Comparison of ENCODE assay signal across 9 cellular contexts in genomic region chr20:49275634-49276033, GRCh38. TPM values are rescaled to one million over a fixed set of nuclear protein-coding genes. Genes with fewer than 3 reads are reported as not detected.
DNase-seq lines count a peak whose midpoint lies in the region; FAIRE-seq and TF ChIP-seq lines count a peak whose summit lies in the region.
"Had no signal": no experiment of that assay in that cellular context is flagged by ENCODE, and none has a peak within 500 bp of the region (broad histone marks: within the 10 kb centered on the region; RNA-seq: fewer than 3 reads in every experiment).

No MANE protein-coding gene starts in this region.

- peaks cover 24% of the 10 kb centered on the region for H4K20me1 ChIP-seq in keratinocyte (ENCODE audit: control insufficient read depth, extremely low read depth, insufficient read depth, low read length)

- DNase-seq in activated naive CD4-positive, alpha-beta T cell (lab: John Stamatoyannopoulos, UW): no peak
- DNase-seq in activated T-helper 1 cell treated with anti-CD3 and anti-CD28 coated beads, Interleukin-12 subunit alpha, Interleukin-12 subunit beta, Interleukin-2, Interleukin-4 antibody, amounts not matched to agents 30 ng/mL and 10 ng/mL and 1 ng/mL, durations not matched to agents 14 hours and 24 hours and 36 hours (ENCODE audit: low spot score): no peak
- no peak for DNase-seq in keratinocyte (ENCODE audit: low read depth, low spot score)
- no peak for DNase-seq in transverse colon
- DNase-seq in NCI-H2196 (lab: John Stamatoyannopoulos, UW; ENCODE audit: unreplicated experiment): no peak
- DNase-seq in caudate nucleus (lab: John Stamatoyannopoulos, UW): no peak
- no peak for DNase-seq in dermis blood vessel endothelial cell

- peak; percentile 65 for FAIRE-seq in keratinocyte (lab: Jason Lieb, UNC)

- H3K9me3 ChIP-seq in keratinocyte (ENCODE audit: control insufficient read depth, low read depth, low read length) (no peaks in the 10 kb centered on the region), transverse colon (peaks cover 4 to 6% of the 10 kb centered on the region in 2 donors)

- in situ Hi-C loops in transverse colon (cut with MboI; ENCODE audit: low pct_ligation_motif_present in 1 of 4, low pct_unique_long_range_greater_than_20kb in 1 of 4, low sequenced_read_pairs in 3 of 4): no loop called here

- TF ChIP-seq EP300 in transverse colon (IDR thresholded peaks at IDR 0.05; ENCODE audit: low read depth): no peak

- H3K36me3 ChIP-seq in keratinocyte (ENCODE audit: control insufficient read depth in 2 of 2, extremely low read depth in 1 of 2, insufficient read depth in 2 of 2, low read length in 2 of 2) (peaks cover 32 to 52% of the 10 kb centered on the region in 2 experiments), transverse colon (peaks cover 1 to 18% (median 10%) of the 10 kb centered on the region in 4 donors)

- H3K4me2 ChIP-seq in keratinocyte (ENCODE audit: control insufficient read depth, extremely low read depth, insufficient read depth, low read depth, low read length): peak overlapping the region; percentile 84

- H3K4me3 ChIP-seq in keratinocyte (ENCODE audit: control insufficient read depth in 2 of 3, extremely low read depth in 1 of 3, insufficient read depth in 2 of 3, low read depth in 1 of 3, low read length in 3 of 3) (peak overlapping the region in 2 of 3 experiments; percentile 78 to 83), transverse colon (peak overlapping the region in 1 of 4 donors; percentile 91)
- H3K4me3 ChIP-seq: lung had no signal

- H3K79me2 ChIP-seq in keratinocyte (ENCODE audit: control insufficient read depth, insufficient read depth, low read length): peaks cover 84% of the 10 kb centered on the region

- peaks cover 46% of the 10 kb centered on the region for H3K4me1 Mint-ChIP-seq in activated naive CD4-positive, alpha-beta T cell treated with anti-CD3 and anti-CD28 coated beads, Interleukin-2, amount 50 U/mL, for 24 hours
- H3K4me1 Mint-ChIP-seq in activated T-helper 1 cell treated with anti-CD3 and anti-CD28 coated beads, Interleukin-12 subunit alpha, Interleukin-12 subunit beta, Interleukin-2, Interleukin-4 antibody, amounts not matched to agents 30 ng/mL and 10 ng/mL and 1 ng/mL, durations not matched to agents 14 hours and 24 hours and 36 hours (ENCODE audit: low read depth): peaks cover 56% of the 10 kb centered on the region

- peaks cover under 1% of the 10 kb centered on the region for H3K9me1 ChIP-seq in keratinocyte (ENCODE audit: control insufficient read depth, extremely low read depth, insufficient read depth, low read length)

- no peaks in the 10 kb centered on the region for H3K27me3 Mint-ChIP-seq in activated naive CD4-positive, alpha-beta T cell treated with anti-CD3 and anti-CD28 coated beads, Interleukin-2, amount 50 U/mL, for 24 hours
- H3K27me3 Mint-ChIP-seq in activated T-helper 1 cell treated with anti-CD3 and anti-CD28 coated beads, Interleukin-12 subunit alpha, Interleukin-12 subunit beta, Interleukin-2, Interleukin-4 antibody, amounts not matched to agents 30 ng/mL and 10 ng/mL and 1 ng/mL, durations not matched to agents 14 hours and 24 hours and 36 hours (ENCODE audit: insufficient read depth): no peaks in the 10 kb centered on the region

- intact Hi-C loops in activated T-helper 1 cell treated with anti-CD3 and anti-CD28 coated beads, Interleukin-12 subunit alpha, Interleukin-12 subunit beta, Interleukin-2, Interleukin-4 antibody, amounts not matched to agents 30 ng/mL and 10 ng/mL and 1 ng/mL, durations not matched to agents 14 hours and 24 hours and 36 hours (cut with micrococcal nuclease): loop anchor here (2.0 to 10.0 kb wide), 5 partner anchors 108 to 1659 kb away; partner anchors contain the start of gene ADNP
- intact Hi-C loops in transverse colon (cut with DNase I; ENCODE audit: low total_unique reads): no loop called here

- peak overlapping the region; percentile 93 for H3K27ac ChIP-seq in keratinocyte (ENCODE audit: control insufficient read depth, insufficient read depth, low read length)
- H3K27ac ChIP-seq in transverse colon: peak overlapping the region; percentile 94 to 97 (median 96)
- no peak overlapping the region for H3K27ac ChIP-seq in caudate nucleus (ENCODE audit: low read depth, low read length)

- peaks cover 6% of the 10 kb centered on the region for H3K9me3 Mint-ChIP-seq in activated naive CD4-positive, alpha-beta T cell treated with anti-CD3 and anti-CD28 coated beads, Interleukin-2, amount 50 U/mL, for 24 hours
- peaks cover 8% of the 10 kb centered on the region for H3K9me3 Mint-ChIP-seq in activated T-helper 1 cell treated with anti-CD3 and anti-CD28 coated beads, Interleukin-12 subunit alpha, Interleukin-12 subunit beta, Interleukin-2, Interleukin-4 antibody, amounts not matched to agents 30 ng/mL and 10 ng/mL and 1 ng/mL, durations not matched to agents 14 hours and 24 hours and 36 hours

- peak overlapping the region; percentile 93 for H3K4me3 Mint-ChIP-seq in activated naive CD4-positive, alpha-beta T cell treated with anti-CD3 and anti-CD28 coated beads, Interleukin-2, amount 50 U/mL, for 24 hours
- H3K4me3 Mint-ChIP-seq in activated T-helper 1 cell treated with anti-CD3 and anti-CD28 coated beads, Interleukin-12 subunit alpha, Interleukin-12 subunit beta, Interleukin-2, Interleukin-4 antibody, amounts not matched to agents 30 ng/mL and 10 ng/mL and 1 ng/mL, durations not matched to agents 14 hours and 24 hours and 36 hours: peak overlapping the region; percentile 99

- TF ChIP-seq POLR2A in transverse colon (IDR thresholded peaks at IDR 0.05): no peak

- peak overlapping the region; percentile 98 for H3K27ac Mint-ChIP-seq in activated naive CD4-positive, alpha-beta T cell treated with anti-CD3 and anti-CD28 coated beads, Interleukin-2, amount 50 U/mL, for 24 hours
- H3K27ac Mint-ChIP-seq in activated T-helper 1 cell treated with anti-CD3 and anti-CD28 coated beads, Interleukin-12 subunit alpha, Interleukin-12 subunit beta, Interleukin-2, Interleukin-4 antibody, amounts not matched to agents 30 ng/mL and 10 ng/mL and 1 ng/mL, durations not matched to agents 14 hours and 24 hours and 36 hours: peak overlapping the region; percentile 83

- no peak overlapping the region for H2AFZ ChIP-seq in keratinocyte (ENCODE audit: control insufficient read depth, low read length)

- H3K36me3 Mint-ChIP-seq in activated naive CD4-positive, alpha-beta T cell treated with anti-CD3 and anti-CD28 coated beads, Interleukin-2, amount 50 U/mL, for 24 hours: peaks cover 54% of the 10 kb centered on the region
- H3K36me3 Mint-ChIP-seq in activated T-helper 1 cell treated with anti-CD3 and anti-CD28 coated beads, Interleukin-12 subunit alpha, Interleukin-12 subunit beta, Interleukin-2, Interleukin-4 antibody, amounts not matched to agents 30 ng/mL and 10 ng/mL and 1 ng/mL, durations not matched to agents 14 hours and 24 hours and 36 hours (ENCODE audit: low read depth): peaks cover 64% of the 10 kb centered on the region

- dilution Hi-C loops in keratinocyte (cut with MboI; ENCODE audit: extremely low pct_ligation_motif_present, low sequenced_read_pairs): no loop called here

- H3K27me3 ChIP-seq in keratinocyte (ENCODE audit: control insufficient read depth, extremely low read depth, insufficient read depth, low read length) (no peaks in the 10 kb centered on the region), transverse colon (no peaks in the 10 kb centered on the region)

- TF ChIP-seq CTCF in keratinocyte (optimal IDR thresholded peaks at IDR 0.05 in 1 of 3, IDR thresholded peaks at IDR 0.05 in 1 of 3, conservative IDR thresholded peaks at IDR 0.05 in 1 of 3; ENCODE audit: extremely low read depth in 1 of 3, insufficient read depth in 2 of 3, low read length in 3 of 3) (no peak), transverse colon (IDR thresholded peaks at IDR 0.05) (no peak)

- WGBS in transverse colon (ENCODE audit: low coverage in 1 of 2), 2 donors: 54 to 55% methylated on average over 2 of the region's 2 CpGs

- H3K9ac ChIP-seq in keratinocyte (ENCODE audit: control insufficient read depth, extremely low read depth, insufficient read depth, low read length): peak overlapping the region; percentile 99

- peaks cover 16% of the 10 kb centered on the region for H3K4me1 ChIP-seq in keratinocyte (ENCODE audit: control insufficient read depth, extremely low read depth, insufficient read depth, low read length)
- H3K4me1 ChIP-seq in transverse colon: peaks cover 6 to 46% (median 23%) of the 10 kb centered on the region in 4 donors

RNA-seq across cellular contexts. Expression of gene ZNFX1, which starts 2.2 kb away (rescaled TPM):
- 68.9 and 70.4 TPM in 2 replicates for total RNA-seq in activated T-helper 1 cell treated with anti-CD3 and anti-CD28 coated beads, Interleukin-12 subunit alpha, Interleukin-12 subunit beta, Interleukin-2, Interleukin-4 antibody, amounts not matched to agents 30 ng/mL and 10 ng/mL and 1 ng/mL, durations not matched to agents 14 hours and 24 hours and 36 hours
- 14.2 to 19.6 TPM (median 16.4 TPM) in 3 replicates for polyA plus RNA-seq in keratinocyte
- polyA plus RNA-seq in keratinocyte (2011; ENCODE audit: low read depth): 6.8 TPM
- polyA plus RNA-seq in keratinocyte (2011; cell fraction: cytosol; rRNA removed): 17.3 and 19.8 TPM in 2 replicates
- polyA plus RNA-seq in keratinocyte (2011; cell fraction: nucleus; rRNA removed): 45.7 and 49.0 TPM in 2 replicates
- 12.5 and 34.7 TPM in 2 replicates for polyA plus RNA-seq in keratinocyte (2012; ENCODE audit: low replicate concordance)
- polyA minus RNA-seq in keratinocyte: 44.9 to 78.9 TPM (median 58.3 TPM) in 3 replicates
- 27.0 TPM for polyA minus RNA-seq in keratinocyte (2011; cell fraction: cytosol; rRNA and poly(A)+ RNA removed)
- polyA minus RNA-seq in keratinocyte (2011; cell fraction: nucleus; rRNA and poly(A)+ RNA removed): 41.0 and 75.3 TPM in 2 replicates
- total RNA-seq in transverse colon (10 to 100 TPM; 29.1 to 35.4 (median 33.5) TPM), dermis blood vessel endothelial cell (47.0 and 48.0 TPM in 2 replicates)

RNA-seq across cellular contexts. Expression of gene DDX27, which starts 56.4 kb away (rescaled TPM):
- 53.1 and 57.4 TPM in 2 replicates for total RNA-seq in activated T-helper 1 cell treated with anti-CD3 and anti-CD28 coated beads, Interleukin-12 subunit alpha, Interleukin-12 subunit beta, Interleukin-2, Interleukin-4 antibody, amounts not matched to agents 30 ng/mL and 10 ng/mL and 1 ng/mL, durations not matched to agents 14 hours and 24 hours and 36 hours
- polyA plus RNA-seq in keratinocyte: 33.8 to 42.1 TPM (median 34.5 TPM) in 3 replicates
- 135 TPM for polyA plus RNA-seq in keratinocyte (2011; ENCODE audit: low read depth)
- polyA plus RNA-seq in keratinocyte (2011; cell fraction: cytosol; rRNA removed): 35.2 and 42.0 TPM in 2 replicates
- 74.5 and 80.6 TPM in 2 replicates for polyA plus RNA-seq in keratinocyte (2011; cell fraction: nucleus; rRNA removed)
- 39.9 and 43.2 TPM in 2 replicates for polyA plus RNA-seq in keratinocyte (2012; ENCODE audit: low replicate concordance)
- polyA minus RNA-seq in keratinocyte: 30.7 to 54.2 TPM (median 40.5 TPM) in 3 replicates
- polyA minus RNA-seq in keratinocyte (2011; cell fraction: cytosol; rRNA and poly(A)+ RNA removed): 33.2 TPM
- polyA minus RNA-seq in keratinocyte (2011; cell fraction: nucleus; rRNA and poly(A)+ RNA removed): 30.6 and 32.8 TPM in 2 replicates
- 10 to 100 TPM; 13.1 to 37.0 (median 24.8) TPM for total RNA-seq in transverse colon
- 31.0 and 31.1 TPM in 2 replicates for total RNA-seq in dermis blood vessel endothelial cell
